In genomic region chr12:51970904-51971646, GRCh38 we compare ENCODE assay signal across 8 cellular contexts. TPM values are rescaled to one million over a fixed set of nuclear protein-coding genes. Genes with fewer than 3 reads are reported as not detected.
DNase-seq lines count a peak whose midpoint lies in the region; ATAC-seq and TF ChIP-seq lines count a peak whose summit lies in the region.

No MANE protein-coding gene starts in this region.

- 47 to 60% (median 58%) methylated on average over 13 of the region's 13 CpGs for WGBS in spleen, 5 donors

- DNase-seq in D341Med (ENCODE audit: low spot score): peak; percentile 61
- peak; percentile 70 for DNase-seq in activated CD4-positive, alpha-beta T cell treated with anti-CD3 and anti-CD28 coated beads for 36 hours
- peak; percentile 74 for DNase-seq in epithelial cell of proximal tubule (ENCODE audit: low read depth)
- no peak for DNase-seq in spleen
- DNase-seq in Ammon's horn (ENCODE audit: low spot score): no peak
- DNase-seq in middle frontal gyrus (ENCODE audit: extremely low spot score, low spot score): no peak

- no peak for TF ChIP-seq POLR2A in spleen (IDR thresholded peaks at IDR 0.05)

- peaks cover 10% of the 10 kb centered on the region for H3K36me3 Mint-ChIP-seq in activated CD4-positive, alpha-beta T cell treated with anti-CD3 and anti-CD28 coated beads for 36 hours (ENCODE audit: low read depth)

- peak; percentile 88 for ATAC-seq in GM19452 (IDR thresholded peaks at IDR 0.05; ENCODE audit: unreplicated experiment)
- peak; percentile 80 for ATAC-seq in HG03439 (IDR thresholded peaks at IDR 0.05; ENCODE audit: unreplicated experiment)
- ATAC-seq in activated CD4-positive, alpha-beta T cell treated with anti-CD3 and anti-CD28 coated beads for 36 hours: peak; percentile 85

- CTCF ChIA-PET in activated CD4-positive, alpha-beta T cell treated with anti-CD3 and anti-CD28 coated beads for 36 hours (lab: Charles Lee): interaction anchor here (0.5 to 3.7 kb wide), 20 partner anchors 10 to 307 kb away, joined by 3 to 32 read pairs (median 5); no protein-coding TSS in a partner anchor

- peak overlapping the region; percentile 53 for H3K4me3 Mint-ChIP-seq in activated CD4-positive, alpha-beta T cell treated with anti-CD3 and anti-CD28 coated beads for 36 hours

- TF ChIP-seq CTCF in epithelial cell of proximal tubule (conservative IDR thresholded peaks at IDR 0.05; ENCODE audit: low read depth, low read length): peak; percentile 98
- TF ChIP-seq CTCF in spleen (IDR thresholded peaks at IDR 0.05 in 8 of 11, conservative IDR thresholded peaks at IDR 0.05 in 3 of 11): peak in 8 of 11 experiments; percentile 14 to 66 (median 53)

- peak overlapping the region; percentile 82 for H3K27ac Mint-ChIP-seq in activated CD4-positive, alpha-beta T cell treated with anti-CD3 and anti-CD28 coated beads for 36 hours

- no peaks in the 10 kb centered on the region for H3K9me3 Mint-ChIP-seq in activated CD4-positive, alpha-beta T cell treated with anti-CD3 and anti-CD28 coated beads for 36 hours (ENCODE audit: low read depth)

- peaks cover 64% of the 10 kb centered on the region for H3K4me1 Mint-ChIP-seq in activated CD4-positive, alpha-beta T cell treated with anti-CD3 and anti-CD28 coated beads for 36 hours

- no peaks in the 10 kb centered on the region for H3K27me3 ChIP-seq in spleen (replicated peaks in 1 of 7)

- H3K4me3 ChIP-seq in epithelial cell of proximal tubule (ENCODE audit: low read depth, low read length) (peak overlapping the region; percentile 31), spleen (peak overlapping the region in 1 of 8 donors; percentile 45)

- peak overlapping the region in 7 of 8 donors; percentile 70 to 90 (median 87) for H3K27ac ChIP-seq in spleen

- peaks cover 0 to 10% (median 5%) of the 10 kb centered on the region in 6 donors for H3K36me3 ChIP-seq in spleen

- peaks cover 49 to 85% (median 59%) of the 10 kb centered on the region in 6 donors for H3K4me1 ChIP-seq in spleen

- H3K27me3 Mint-ChIP-seq in activated CD4-positive, alpha-beta T cell treated with anti-CD3 and anti-CD28 coated beads for 36 hours: no peaks in the 10 kb centered on the region

- H3K9me3 ChIP-seq in spleen: no peaks in the 10 kb centered on the region

- intact Hi-C loops in activated CD4-positive, alpha-beta T cell treated with anti-CD3 and anti-CD28 coated beads for 36 hours (cut with DNase I, micrococcal nuclease): loop anchor here (1.0 to 10.0 kb wide), 12 partner anchors 10 to 602 kb away; partner anchors contain the start of genes ACVR1B (in 2 of the 2), GALNT6 (in 1 of the 2), SLC4A8 (in 1 of the 2) and TAMALIN (in 1 of the 2)
- intact Hi-C loops in spleen (cut with DNase I; ENCODE audit: low total_unique reads): no loop called here

- POLR2A ChIA-PET in activated CD4-positive, alpha-beta T cell treated with anti-CD3 and anti-CD28 coated beads for 36 hours (lab: Charles Lee): interaction anchor here (0.5 to 2.0 kb wide), 3 partner anchors 19 to 1238 kb away, joined by 3 to 8 read pairs (median 8); partner anchors contain the start of gene ACVR1B

RNA-seq across cellular contexts. Expression of gene ACVR1B, which starts 19.6 kb away (rescaled TPM):
- 10 to 100 TPM; 10.1 to 12.7 TPM for total RNA-seq in activated CD4-positive, alpha-beta T cell treated with anti-CD3 and anti-CD28 coated beads for 36 hours
- 14.0 and 23.4 TPM in 2 replicates for total RNA-seq in epithelial cell of proximal tubule
- total RNA-seq in spleen: 10 to 100 TPM; 15.7 to 27.6 (median 23.5) TPM
- 1 to 10 TPM; 2.8 to 7.4 (median 2.8) TPM for polyA plus RNA-seq in spleen

RNA-seq across cellular contexts. Expression of gene TAMALIN, which starts 35.7 kb away (rescaled TPM):
- total RNA-seq in activated CD4-positive, alpha-beta T cell treated with anti-CD3 and anti-CD28 coated beads for 36 hours: 10 to 100 TPM in 1 of 2 experiments, 1 to 10 TPM in 1; 6.4 to 11.5 TPM
- total RNA-seq in epithelial cell of proximal tubule (1.7 and 2.9 TPM in 2 replicates), spleen (100 to 1,000 TPM in 1 of 7 donors, 10 to 100 TPM in 6; 31.7 to 141 (median 69.5) TPM)
- polyA plus RNA-seq in spleen: 10 to 100 TPM; 25.5 to 38.2 (median 35.2) TPM

Comparison
In these comparisons a context has a peak if more than half of its experiments do, and no peak if none do; other contexts are left out.
1. DNase-seq: peak in D341Med (single experiment), activated CD4-positive, alpha-beta T cell treated with anti-CD3 and anti-CD28 coated beads for 36 hours (single experiment) and epithelial cell of proximal tubule (single experiment); none in spleen (single experiment), Ammon's horn (single experiment) and middle frontal gyrus (single experiment).
2. Peak in every context shown above with its lines, with median percentiles within 50 percentile points of each other: ATAC-seq.